1 cellular context compared by ENCODE assay signal in the genomic region with DNA sequence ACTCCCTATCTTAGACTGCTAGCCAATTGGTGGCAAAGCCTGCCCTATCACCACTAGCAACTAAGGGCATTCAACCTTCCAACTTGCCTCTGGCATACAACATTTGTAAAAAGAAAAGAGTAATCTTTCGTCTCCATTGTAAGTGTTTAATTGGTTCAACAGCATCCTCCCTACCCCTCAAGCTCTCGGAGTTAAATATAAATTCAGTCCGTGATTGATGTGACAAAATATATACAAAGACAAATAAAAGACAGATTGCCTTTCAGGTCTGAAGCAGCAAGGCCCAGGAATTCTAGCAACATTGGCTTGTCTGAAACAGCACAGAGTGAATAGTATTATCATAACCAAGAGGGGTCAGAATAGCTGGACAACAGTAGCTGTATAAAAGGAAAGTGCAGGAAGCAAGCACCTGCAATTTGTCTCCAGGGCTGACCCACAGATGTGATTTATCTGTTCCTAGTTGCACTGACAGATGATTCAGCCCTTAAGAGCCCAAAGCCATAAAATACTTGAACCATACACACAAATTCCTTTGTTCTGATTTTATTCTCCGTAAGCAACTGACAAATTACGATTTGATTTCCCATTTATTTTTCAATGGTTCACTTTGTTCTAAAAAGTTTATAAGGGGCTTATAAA.
TF ChIP-seq lines count a peak whose summit lies in the region.

No MANE protein-coding gene starts in this region.

TF ChIP-seq in SK-N-SH, 30 proteins besides CTCF, POLR2A, EP300 and RAD21 (continued from another document):
- TF ChIP-seq TEAD4 (IDR thresholded peaks at IDR 0.05; ENCODE audit: borderline replicate concordance, insufficient read depth) (peak; percentile 98), NFIC (IDR thresholded peaks at IDR 0.05; ENCODE audit: borderline replicate concordance) (peak; percentile 97)
- TF ChIP-seq, protein P1, sequence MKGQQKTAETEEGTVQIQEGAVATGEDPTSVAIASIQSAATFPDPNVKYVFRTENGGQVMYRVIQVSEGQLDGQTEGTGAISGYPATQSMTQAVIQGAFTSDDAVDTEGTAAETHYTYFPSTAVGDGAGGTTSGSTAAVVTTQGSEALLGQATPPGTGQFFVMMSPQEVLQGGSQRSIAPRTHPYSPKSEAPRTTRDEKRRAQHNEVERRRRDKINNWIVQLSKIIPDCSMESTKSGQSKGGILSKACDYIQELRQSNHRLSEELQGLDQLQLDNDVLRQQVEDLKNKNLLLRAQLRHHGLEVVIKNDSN (IDR thresholded peaks at IDR 0.05; ENCODE audit: borderline replicate concordance, low read depth) = no peak
- TF ChIP-seq, protein P2, sequence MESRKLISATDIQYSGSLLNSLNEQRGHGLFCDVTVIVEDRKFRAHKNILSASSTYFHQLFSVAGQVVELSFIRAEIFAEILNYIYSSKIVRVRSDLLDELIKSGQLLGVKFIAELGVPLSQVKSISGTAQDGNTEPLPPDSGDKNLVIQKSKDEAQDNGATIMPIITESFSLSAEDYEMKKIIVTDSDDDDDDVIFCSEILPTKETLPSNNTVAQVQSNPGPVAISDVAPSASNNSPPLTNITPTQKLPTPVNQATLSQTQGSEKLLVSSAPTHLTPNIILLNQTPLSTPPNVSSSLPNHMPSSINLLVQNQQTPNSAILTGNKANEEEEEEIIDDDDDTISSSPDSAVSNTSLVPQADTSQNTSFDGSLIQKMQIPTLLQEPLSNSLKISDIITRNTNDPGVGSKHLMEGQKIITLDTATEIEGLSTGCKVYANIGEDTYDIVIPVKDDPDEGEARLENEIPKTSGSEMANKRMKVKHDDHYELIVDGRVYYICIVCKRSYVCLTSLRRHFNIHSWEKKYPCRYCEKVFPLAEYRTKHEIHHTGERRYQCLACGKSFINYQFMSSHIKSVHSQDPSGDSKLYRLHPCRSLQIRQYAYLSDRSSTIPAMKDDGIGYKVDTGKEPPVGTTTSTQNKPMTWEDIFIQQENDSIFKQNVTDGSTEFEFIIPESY (IDR thresholded peaks at IDR 0.05; ENCODE audit: borderline replicate concordance, low read depth) = peak; percentile 90
- TF ChIP-seq, protein P3, sequence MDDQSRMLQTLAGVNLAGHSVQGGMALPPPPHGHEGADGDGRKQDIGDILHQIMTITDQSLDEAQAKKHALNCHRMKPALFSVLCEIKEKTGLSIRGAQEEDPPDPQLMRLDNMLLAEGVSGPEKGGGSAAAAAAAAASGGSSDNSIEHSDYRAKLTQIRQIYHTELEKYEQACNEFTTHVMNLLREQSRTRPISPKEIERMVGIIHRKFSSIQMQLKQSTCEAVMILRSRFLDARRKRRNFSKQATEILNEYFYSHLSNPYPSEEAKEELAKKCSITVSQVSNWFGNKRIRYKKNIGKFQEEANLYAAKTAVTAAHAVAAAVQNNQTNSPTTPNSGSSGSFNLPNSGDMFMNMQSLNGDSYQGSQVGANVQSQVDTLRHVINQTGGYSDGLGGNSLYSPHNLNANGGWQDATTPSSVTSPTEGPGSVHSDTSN (IDR thresholded peaks at IDR 0.05) = peak; percentile 99
- TF ChIP-seq, protein P4, sequence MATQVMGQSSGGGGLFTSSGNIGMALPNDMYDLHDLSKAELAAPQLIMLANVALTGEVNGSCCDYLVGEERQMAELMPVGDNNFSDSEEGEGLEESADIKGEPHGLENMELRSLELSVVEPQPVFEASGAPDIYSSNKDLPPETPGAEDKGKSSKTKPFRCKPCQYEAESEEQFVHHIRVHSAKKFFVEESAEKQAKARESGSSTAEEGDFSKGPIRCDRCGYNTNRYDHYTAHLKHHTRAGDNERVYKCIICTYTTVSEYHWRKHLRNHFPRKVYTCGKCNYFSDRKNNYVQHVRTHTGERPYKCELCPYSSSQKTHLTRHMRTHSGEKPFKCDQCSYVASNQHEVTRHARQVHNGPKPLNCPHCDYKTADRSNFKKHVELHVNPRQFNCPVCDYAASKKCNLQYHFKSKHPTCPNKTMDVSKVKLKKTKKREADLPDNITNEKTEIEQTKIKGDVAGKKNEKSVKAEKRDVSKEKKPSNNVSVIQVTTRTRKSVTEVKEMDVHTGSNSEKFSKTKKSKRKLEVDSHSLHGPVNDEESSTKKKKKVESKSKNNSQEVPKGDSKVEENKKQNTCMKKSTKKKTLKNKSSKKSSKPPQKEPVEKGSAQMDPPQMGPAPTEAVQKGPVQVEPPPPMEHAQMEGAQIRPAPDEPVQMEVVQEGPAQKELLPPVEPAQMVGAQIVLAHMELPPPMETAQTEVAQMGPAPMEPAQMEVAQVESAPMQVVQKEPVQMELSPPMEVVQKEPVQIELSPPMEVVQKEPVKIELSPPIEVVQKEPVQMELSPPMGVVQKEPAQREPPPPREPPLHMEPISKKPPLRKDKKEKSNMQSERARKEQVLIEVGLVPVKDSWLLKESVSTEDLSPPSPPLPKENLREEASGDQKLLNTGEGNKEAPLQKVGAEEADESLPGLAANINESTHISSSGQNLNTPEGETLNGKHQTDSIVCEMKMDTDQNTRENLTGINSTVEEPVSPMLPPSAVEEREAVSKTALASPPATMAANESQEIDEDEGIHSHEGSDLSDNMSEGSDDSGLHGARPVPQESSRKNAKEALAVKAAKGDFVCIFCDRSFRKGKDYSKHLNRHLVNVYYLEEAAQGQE (IDR thresholded peaks at IDR 0.05; ENCODE audit: low read depth, low read length) = peak; percentile 68; the same call in 1 of the 2 replicates
